Comparison of ENCODE assay signal across 1 cellular context in genomic region chr2:144162652-144163051, GRCh38.
TF ChIP-seq lines count a peak whose summit lies in the region.

No MANE protein-coding gene starts in this region.

TF ChIP-seq in GM23338, 12 proteins besides CTCF, POLR2A, EP300 and RAD21 (continued from another document):
- no peak for TF ChIP-seq ZNF462 (CRISPR knock-in tag; IDR thresholded peaks at IDR 0.05)
- TF ChIP-seq NANOG (IDR thresholded peaks at IDR 0.05; ENCODE audit: borderline replicate concordance) = no peak
- no peak for TF ChIP-seq ZNF331 (CRISPR knock-in tag; IDR thresholded peaks at IDR 0.05; ENCODE audit: low read depth)
- TF ChIP-seq POLR2AphosphoS5 (IDR thresholded peaks at IDR 0.05; ENCODE audit: low read depth) = no peak
